Comparison of ENCODE assay signal across 1 cellular context in the genomic region with DNA sequence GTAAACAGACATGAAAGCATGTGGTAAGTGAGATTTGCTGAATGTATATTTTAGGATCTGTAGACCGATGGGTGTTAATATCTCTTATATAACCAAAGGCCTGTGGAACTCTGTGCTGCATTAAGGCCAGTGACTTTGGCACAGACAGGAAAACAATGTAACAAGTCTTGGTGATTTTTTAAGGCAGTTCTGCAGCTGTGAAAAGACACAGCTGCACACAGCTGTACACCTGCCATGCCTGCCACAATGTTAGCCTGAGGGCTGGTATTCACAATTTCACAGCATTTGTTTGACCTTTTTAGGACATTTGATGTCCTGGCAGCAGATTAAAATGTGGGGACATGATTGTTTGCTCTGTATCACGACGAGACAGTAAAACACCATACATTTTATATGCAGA.
TF ChIP-seq lines count a peak whose summit lies in the region.

No MANE protein-coding gene starts in this region.

TF ChIP-seq in HepG2, 621 proteins besides CTCF, POLR2A, EP300 and RAD21:
- TF ChIP-seq, protein P1, sequence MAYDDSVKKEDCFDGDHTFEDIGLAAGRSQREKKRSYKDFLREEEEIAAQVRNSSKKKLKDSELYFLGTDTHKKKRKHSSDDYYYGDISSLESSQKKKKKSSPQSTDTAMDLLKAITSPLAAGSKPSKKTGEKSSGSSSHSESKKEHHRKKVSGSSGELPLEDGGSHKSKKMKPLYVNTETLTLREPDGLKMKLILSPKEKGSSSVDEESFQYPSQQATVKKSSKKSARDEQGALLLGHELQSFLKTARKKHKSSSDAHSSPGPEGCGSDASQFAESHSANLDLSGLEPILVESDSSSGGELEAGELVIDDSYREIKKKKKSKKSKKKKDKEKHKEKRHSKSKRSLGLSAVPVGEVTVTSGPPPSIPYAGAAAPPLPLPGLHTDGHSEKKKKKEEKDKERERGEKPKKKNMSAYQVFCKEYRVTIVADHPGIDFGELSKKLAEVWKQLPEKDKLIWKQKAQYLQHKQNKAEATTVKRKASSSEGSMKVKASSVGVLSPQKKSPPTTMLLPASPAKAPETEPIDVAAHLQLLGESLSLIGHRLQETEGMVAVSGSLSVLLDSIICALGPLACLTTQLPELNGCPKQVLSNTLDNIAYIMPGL (CRISPR knock-in tag; IDR thresholded peaks at IDR 0.05; ENCODE audit: borderline replicate concordance in 1 of 2, low read depth in 1 of 2): no peak
- TF ChIP-seq ZNF256 (CRISPR knock-in tag; conservative IDR thresholded peaks at IDR 0.05) (no peak), ZFP1 (CRISPR knock-in tag; IDR thresholded peaks at IDR 0.05) (no peak), ERF (CRISPR knock-in tag; IDR thresholded peaks at IDR 0.05) (no peak), ZNF354B (CRISPR knock-in tag; IDR thresholded peaks at IDR 0.05) (no peak)
- TF ChIP-seq, protein P2, sequence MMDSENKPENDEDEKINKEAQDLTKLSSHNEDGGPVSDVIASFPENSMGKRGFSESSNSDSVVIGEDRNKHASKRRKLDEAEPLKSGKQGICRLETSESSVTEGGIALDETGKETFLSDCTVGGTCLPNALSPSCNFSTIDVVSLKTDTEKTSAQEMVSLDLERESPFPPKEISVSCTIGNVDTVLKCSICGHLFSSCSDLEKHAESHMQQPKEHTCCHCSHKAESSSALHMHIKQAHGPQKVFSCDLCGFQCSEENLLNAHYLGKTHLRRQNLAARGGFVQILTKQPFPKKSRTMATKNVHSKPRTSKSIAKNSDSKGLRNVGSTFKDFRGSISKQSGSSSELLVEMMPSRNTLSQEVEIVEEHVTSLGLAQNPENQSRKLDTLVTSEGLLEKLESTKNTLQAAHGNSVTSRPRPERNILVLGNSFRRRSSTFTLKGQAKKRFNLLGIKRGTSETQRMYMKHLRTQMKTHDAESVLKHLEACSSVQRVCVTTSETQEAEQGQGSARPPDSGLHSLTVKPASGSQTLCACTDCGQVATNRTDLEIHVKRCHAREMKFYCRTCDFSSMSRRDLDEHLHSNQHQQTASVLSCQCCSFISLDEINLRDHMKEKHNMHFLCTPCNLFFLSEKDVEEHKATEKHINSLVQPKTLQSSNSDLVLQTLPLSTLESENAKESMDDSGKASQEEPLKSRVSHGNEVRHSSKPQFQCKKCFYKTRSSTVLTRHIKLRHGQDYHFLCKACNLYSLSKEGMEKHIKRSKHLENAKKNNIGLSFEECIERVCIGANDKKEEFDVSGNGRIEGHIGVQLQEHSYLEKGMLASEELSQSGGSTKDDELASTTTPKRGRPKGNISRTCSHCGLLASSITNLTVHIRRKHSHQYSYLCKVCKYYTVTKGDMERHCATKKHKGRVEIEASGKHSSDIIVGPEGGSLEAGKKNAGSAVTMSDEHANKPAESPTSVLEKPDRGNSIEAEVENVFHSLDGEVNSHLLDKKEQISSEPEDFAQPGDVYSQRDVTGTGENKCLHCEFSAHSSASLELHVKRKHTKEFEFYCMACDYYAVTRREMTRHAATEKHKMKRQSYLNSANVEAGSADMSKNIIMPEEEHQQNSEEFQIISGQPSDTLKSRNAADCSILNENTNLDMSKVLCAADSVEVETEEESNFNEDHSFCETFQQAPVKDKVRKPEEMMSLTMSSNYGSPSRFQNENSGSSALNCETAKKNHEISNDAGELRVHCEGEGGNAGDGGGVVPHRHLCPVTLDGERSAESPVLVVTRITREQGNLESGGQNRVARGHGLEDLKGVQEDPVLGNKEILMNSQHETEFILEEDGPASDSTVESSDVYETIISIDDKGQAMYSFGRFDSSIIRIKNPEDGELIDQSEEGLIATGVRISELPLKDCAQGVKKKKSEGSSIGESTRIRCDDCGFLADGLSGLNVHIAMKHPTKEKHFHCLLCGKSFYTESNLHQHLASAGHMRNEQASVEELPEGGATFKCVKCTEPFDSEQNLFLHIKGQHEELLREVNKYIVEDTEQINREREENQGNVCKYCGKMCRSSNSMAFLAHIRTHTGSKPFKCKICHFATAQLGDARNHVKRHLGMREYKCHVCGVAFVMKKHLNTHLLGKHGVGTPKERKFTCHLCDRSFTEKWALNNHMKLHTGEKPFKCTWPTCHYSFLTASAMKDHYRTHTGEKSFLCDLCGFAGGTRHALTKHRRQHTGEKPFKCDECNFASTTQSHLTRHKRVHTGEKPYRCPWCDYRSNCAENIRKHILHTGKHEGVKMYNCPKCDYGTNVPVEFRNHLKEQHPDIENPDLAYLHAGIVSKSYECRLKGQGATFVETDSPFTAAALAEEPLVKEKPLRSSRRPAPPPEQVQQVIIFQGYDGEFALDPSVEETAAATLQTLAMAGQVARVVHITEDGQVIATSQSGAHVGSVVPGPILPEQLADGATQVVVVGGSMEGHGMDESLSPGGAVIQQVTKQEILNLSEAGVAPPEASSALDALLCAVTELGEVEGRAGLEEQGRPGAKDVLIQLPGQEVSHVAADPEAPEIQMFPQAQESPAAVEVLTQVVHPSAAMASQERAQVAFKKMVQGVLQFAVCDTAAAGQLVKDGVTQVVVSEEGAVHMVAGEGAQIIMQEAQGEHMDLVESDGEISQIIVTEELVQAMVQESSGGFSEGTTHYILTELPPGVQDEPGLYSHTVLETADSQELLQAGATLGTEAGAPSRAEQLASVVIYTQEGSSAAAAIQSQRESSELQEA (CRISPR knock-in tag; IDR thresholded peaks at IDR 0.05; ENCODE audit: not compliant biosample characterization): no peak
